In the genomic region with DNA sequence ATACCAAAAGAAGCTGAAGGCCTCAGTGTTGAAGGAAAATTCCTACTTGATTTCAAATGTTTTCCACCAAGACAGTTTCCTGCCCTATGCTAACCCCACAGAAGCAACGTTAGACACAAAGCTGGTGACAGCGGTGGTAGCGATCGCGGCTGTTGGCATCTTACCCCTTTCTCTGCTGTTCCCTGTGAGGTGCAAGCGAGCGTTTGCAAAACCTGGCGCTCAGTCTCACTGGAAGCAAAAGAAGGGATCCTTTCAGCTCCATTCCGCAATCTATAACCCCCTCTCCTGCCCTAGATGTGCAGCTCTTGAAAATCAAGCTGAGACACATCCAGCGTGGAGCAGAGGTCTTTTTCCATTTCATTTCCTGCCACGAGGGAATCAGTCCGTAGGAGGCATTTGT, we compare ENCODE assay signal across 2 cellular contexts.
TF ChIP-seq lines count a peak whose summit lies in the region.

No MANE protein-coding gene starts in this region.

TF ChIP-seq in GM23338, 12 proteins besides CTCF, POLR2A, EP300 and RAD21:
- TF ChIP-seq, protein P1, sequence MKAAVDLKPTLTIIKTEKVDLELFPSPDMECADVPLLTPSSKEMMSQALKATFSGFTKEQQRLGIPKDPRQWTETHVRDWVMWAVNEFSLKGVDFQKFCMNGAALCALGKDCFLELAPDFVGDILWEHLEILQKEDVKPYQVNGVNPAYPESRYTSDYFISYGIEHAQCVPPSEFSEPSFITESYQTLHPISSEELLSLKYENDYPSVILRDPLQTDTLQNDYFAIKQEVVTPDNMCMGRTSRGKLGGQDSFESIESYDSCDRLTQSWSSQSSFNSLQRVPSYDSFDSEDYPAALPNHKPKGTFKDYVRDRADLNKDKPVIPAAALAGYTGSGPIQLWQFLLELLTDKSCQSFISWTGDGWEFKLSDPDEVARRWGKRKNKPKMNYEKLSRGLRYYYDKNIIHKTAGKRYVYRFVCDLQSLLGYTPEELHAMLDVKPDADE (IDR thresholded peaks at IDR 0.05) = no peak
- TF ChIP-seq, protein P2, sequence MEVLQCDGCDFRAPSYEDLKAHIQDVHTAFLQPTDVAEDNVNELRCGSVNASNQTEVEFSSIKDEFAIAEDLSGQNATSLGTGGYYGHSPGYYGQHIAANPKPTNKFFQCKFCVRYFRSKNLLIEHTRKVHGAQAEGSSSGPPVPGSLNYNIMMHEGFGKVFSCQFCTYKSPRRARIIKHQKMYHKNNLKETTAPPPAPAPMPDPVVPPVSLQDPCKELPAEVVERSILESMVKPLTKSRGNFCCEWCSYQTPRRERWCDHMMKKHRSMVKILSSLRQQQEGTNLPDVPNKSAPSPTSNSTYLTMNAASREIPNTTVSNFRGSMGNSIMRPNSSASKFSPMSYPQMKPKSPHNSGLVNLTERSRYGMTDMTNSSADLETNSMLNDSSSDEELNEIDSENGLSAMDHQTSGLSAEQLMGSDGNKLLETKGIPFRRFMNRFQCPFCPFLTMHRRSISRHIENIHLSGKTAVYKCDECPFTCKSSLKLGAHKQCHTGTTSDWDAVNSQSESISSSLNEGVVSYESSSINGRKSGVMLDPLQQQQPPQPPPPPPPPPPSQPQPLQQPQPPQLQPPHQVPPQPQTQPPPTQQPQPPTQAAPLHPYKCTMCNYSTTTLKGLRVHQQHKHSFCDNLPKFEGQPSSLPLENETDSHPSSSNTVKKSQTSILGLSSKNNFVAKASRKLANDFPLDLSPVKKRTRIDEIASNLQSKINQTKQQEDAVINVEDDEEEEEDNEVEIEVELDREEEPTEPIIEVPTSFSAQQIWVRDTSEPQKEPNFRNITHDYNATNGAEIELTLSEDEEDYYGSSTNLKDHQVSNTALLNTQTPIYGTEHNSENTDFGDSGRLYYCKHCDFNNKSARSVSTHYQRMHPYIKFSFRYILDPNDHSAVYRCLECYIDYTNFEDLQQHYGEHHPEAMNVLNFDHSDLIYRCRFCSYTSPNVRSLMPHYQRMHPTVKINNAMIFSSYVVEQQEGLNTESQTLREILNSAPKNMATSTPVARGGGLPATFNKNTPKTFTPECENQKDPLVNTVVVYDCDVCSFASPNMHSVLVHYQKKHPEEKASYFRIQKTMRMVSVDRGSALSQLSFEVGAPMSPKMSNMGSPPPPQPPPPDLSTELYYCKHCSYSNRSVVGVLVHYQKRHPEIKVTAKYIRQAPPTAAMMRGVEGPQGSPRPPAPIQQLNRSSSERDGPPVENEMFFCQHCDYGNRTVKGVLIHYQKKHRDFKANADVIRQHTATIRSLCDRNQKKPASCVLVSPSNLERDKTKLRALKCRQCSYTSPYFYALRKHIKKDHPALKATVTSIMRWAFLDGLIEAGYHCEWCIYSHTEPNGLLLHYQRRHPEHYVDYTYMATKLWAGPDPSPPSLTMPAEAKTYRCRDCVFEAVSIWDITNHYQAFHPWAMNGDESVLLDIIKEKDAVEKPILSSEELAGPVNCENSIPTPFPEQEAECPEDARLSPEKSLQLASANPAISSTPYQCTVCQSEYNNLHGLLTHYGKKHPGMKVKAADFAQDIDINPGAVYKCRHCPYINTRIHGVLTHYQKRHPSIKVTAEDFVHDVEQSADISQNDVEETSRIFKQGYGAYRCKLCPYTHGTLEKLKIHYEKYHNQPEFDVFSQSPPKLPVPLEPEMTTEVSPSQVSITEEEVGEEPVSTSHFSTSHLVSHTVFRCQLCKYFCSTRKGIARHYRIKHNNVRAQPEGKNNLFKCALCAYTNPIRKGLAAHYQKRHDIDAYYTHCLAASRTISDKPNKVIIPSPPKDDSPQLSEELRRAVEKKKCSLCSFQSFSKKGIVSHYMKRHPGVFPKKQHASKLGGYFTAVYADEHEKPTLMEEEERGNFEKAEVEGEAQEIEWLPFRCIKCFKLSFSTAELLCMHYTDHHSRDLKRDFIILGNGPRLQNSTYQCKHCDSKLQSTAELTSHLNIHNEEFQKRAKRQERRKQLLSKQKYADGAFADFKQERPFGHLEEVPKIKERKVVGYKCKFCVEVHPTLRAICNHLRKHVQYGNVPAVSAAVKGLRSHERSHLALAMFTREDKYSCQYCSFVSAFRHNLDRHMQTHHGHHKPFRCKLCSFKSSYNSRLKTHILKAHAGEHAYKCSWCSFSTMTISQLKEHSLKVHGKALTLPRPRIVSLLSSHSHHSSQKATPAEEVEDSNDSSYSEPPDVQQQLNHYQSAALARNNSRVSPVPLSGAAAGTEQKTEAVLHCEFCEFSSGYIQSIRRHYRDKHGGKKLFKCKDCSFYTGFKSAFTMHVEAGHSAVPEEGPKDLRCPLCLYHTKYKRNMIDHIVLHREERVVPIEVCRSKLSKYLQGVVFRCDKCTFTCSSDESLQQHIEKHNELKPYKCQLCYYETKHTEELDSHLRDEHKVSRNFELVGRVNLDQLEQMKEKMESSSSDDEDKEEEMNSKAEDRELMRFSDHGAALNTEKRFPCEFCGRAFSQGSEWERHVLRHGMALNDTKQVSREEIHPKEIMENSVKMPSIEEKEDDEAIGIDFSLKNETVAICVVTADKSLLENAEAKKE (CRISPR knock-in tag; IDR thresholded peaks at IDR 0.05) = no peak
- TF ChIP-seq NANOG (IDR thresholded peaks at IDR 0.05; ENCODE audit: borderline replicate concordance) (no peak), EZH2phosphoT487 (IDR thresholded peaks at IDR 0.05; ENCODE audit: unreplicated experiment) (no peak), ZNF114 (CRISPR knock-in tag; IDR thresholded peaks at IDR 0.05) (no peak), CREB1 (CRISPR knock-in tag; IDR thresholded peaks at IDR 0.05; ENCODE audit: low read depth) (no peak)
TF ChIP-seq in GM23338: peak in this region for 0.

TF ChIP-seq in K562, 482 proteins besides CTCF, POLR2A, EP300 and RAD21 (continued from another document):
- TF ChIP-seq OTX1 (CRISPR knock-in tag; IDR thresholded peaks at IDR 0.05) (no peak), LARP7 (IDR thresholded peaks at IDR 0.05) (no peak), ATF7 (IDR thresholded peaks at IDR 0.05) (no peak), MCM2 (IDR thresholded peaks at IDR 0.05; ENCODE audit: low read depth) (no peak), GABPB1 (CRISPR knock-in tag; IDR thresholded peaks at IDR 0.05) (no peak), PTTG1 (tag; IDR thresholded peaks at IDR 0.05; ENCODE audit: low read depth) (no peak), ZNF23 (CRISPR knock-in tag; IDR thresholded peaks at IDR 0.05) (no peak), POLR2G (IDR thresholded peaks at IDR 0.05; ENCODE audit: low read depth, low read length) (no peak), ASH1L (IDR thresholded peaks at IDR 0.05; ENCODE audit: borderline replicate concordance, low read depth, partially characterized antibody) (no peak), NRF1 (conservative IDR thresholded peaks at IDR 0.05 in 1 of 2, IDR thresholded peaks at IDR 0.05 in 1 of 2) (no peak), ZC3H11A (IDR thresholded peaks at IDR 0.05; ENCODE audit: low read depth, low read length) (no peak)
- TF ChIP-seq, protein P3, sequence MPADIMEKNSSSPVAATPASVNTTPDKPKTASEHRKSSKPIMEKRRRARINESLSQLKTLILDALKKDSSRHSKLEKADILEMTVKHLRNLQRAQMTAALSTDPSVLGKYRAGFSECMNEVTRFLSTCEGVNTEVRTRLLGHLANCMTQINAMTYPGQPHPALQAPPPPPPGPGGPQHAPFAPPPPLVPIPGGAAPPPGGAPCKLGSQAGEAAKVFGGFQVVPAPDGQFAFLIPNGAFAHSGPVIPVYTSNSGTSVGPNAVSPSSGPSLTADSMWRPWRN (IDR thresholded peaks at IDR 0.05; ENCODE audit: low read depth) = no peak
- TF ChIP-seq, protein P4, sequence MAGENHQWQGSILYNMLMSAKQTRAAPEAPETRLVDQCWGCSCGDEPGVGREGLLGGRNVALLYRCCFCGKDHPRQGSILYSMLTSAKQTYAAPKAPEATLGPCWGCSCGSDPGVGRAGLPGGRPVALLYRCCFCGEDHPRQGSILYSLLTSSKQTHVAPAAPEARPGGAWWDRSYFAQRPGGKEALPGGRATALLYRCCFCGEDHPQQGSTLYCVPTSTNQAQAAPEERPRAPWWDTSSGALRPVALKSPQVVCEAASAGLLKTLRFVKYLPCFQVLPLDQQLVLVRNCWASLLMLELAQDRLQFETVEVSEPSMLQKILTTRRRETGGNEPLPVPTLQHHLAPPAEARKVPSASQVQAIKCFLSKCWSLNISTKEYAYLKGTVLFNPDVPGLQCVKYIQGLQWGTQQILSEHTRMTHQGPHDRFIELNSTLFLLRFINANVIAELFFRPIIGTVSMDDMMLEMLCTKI (IDR thresholded peaks at IDR 0.05; ENCODE audit: partially characterized antibody) = no peak
